ENCODE assay signal across 14 cellular contexts in genomic region chr3:195451373-195452000, GRCh38. TPM values are rescaled to one million over a fixed set of nuclear protein-coding genes. Genes with fewer than 3 reads are reported as not detected.
DNase-seq lines count a peak whose midpoint lies in the region; ATAC-seq and TF ChIP-seq lines count a peak whose summit lies in the region.
"Had no signal": no experiment of that assay in that cellular context is flagged by ENCODE, and none has a peak within 500 bp of the region (broad histone marks: within the 10 kb centered on the region; RNA-seq: fewer than 3 reads in every experiment).

No MANE protein-coding gene starts in this region.

- DNase-seq in DMS 273 treated with DMSO at 0.1 percent for 48 hours (lab: John Stamatoyannopoulos, UW) (peak; percentile 19), NCI-H146 (lab: John Stamatoyannopoulos, UW) (peak; percentile 96), NCI-H748 (lab: John Stamatoyannopoulos, UW; ENCODE audit: unreplicated experiment) (peak; percentile 79), neural progenitor cell (ENCODE audit: low spot score) (peak; percentile 56), omental fat pad (ENCODE audit: low spot score) (no peak), SW 1271 (lab: John Stamatoyannopoulos, UW) (no peak)
- DNase-seq in CD4-positive, alpha-beta T cell: no peak
- DNase-seq: activated CD4-positive, alpha-beta T cell treated with anti-CD3 and anti-CD28 coated beads, Interleukin-2, amount 10 ng/mL, durations not matched to agents 7 days and 5 days; left ventricle myocardium inferior; RPMI8226; stimulated activated CD4-positive, alpha-beta T cell treated with anti-CD3 and anti-CD28 coated beads, Interleukin-12 subunit alpha, Interleukin-12 subunit beta, amount 100 ng/mL, for 4 hours had no signal

- TF ChIP-seq CTCF in neural progenitor cell (IDR thresholded peaks at IDR 0.05) (no peak), omental fat pad (IDR thresholded peaks at IDR 0.05) (no peak)
- no peak for TF ChIP-seq CTCF in CD4-positive, alpha-beta T cell (IDR thresholded peaks at IDR 0.05)

- H4K20me1 ChIP-seq in neural progenitor cell (ENCODE audit: low read depth): no peaks in the 10 kb centered on the region

- no peak overlapping the region for H3K27ac ChIP-seq in neural progenitor cell
- H3K27ac ChIP-seq in CD4-positive, alpha-beta T cell (ENCODE audit: low read depth, low read length): no peak overlapping the region
- H3K27ac ChIP-seq: uterus had no signal

- POLR2A ChIA-PET in CD4-positive, alpha-beta T cell (lab: Charles Lee): interaction anchor here (0.6 kb wide), 1 partner anchor 676 kb away, joined by 3 read pairs; no protein-coding TSS in a partner anchor

- peaks cover 30% of the 10 kb centered on the region for H3K4me1 ChIP-seq in neural progenitor cell
- H3K4me1 ChIP-seq: left ventricle myocardium inferior, uterus had no signal

- H3K36me3 Mint-ChIP-seq in neural progenitor cell: peaks cover 4% of the 10 kb centered on the region
- H3K36me3 Mint-ChIP-seq in CD4-positive, alpha-beta T cell (ENCODE audit: low read depth): no peaks in the 10 kb centered on the region

- H3K36me3 ChIP-seq in neural progenitor cell: no peaks in the 10 kb centered on the region
- H3K36me3 ChIP-seq: left ventricle myocardium inferior, uterus had no signal

- no peak overlapping the region for H2AFZ ChIP-seq in neural progenitor cell (replicated peaks)

- CTCF ChIA-PET in CD4-positive, alpha-beta T cell (lab: Charles Lee): no interaction called here

- H3K9me3 ChIP-seq in neural progenitor cell (ENCODE audit: low read depth): no peaks in the 10 kb centered on the region
- no peaks in the 10 kb centered on the region for H3K9me3 ChIP-seq in CD4-positive, alpha-beta T cell (ENCODE audit: control insufficient read depth, low read length)
- H3K9me3 ChIP-seq: left ventricle myocardium inferior, uterus had no signal

- no peak overlapping the region for H3K4me3 Mint-ChIP-seq in neural progenitor cell
- no peak overlapping the region for H3K4me3 Mint-ChIP-seq in CD4-positive, alpha-beta T cell
- H3K4me3 Mint-ChIP-seq: activated CD4-positive, alpha-beta T cell treated with anti-CD3 and anti-CD28 coated beads, Interleukin-2, amount 10 ng/mL, durations not matched to agents 7 days and 5 days; T-helper 1 cell treated with Interleukin-12 subunit alpha and Interleukin-12 subunit beta and Interleukin-4 antibody, amounts not matched to agents 30 μg/mL and 1 μg/mL, for 36 hours had no signal

- H3K9ac ChIP-seq in neural progenitor cell: no peak overlapping the region

- peak overlapping the region; percentile 56 for H3K4me2 ChIP-seq in neural progenitor cell

- peaks cover 6% of the 10 kb centered on the region for H3K27me3 Mint-ChIP-seq in neural progenitor cell (ENCODE audit: insufficient read depth, low read depth)
- no peaks in the 10 kb centered on the region for H3K27me3 Mint-ChIP-seq in CD4-positive, alpha-beta T cell
- H3K27me3 Mint-ChIP-seq: activated CD4-positive, alpha-beta T cell treated with anti-CD3 and anti-CD28 coated beads, Interleukin-2, amount 10 ng/mL, durations not matched to agents 7 days and 5 days had no signal

- ATAC-seq in omental fat pad (ENCODE audit: low FRiP score) (no peak), HG02642 (IDR thresholded peaks at IDR 0.05; ENCODE audit: poor library complexity, unreplicated experiment) (no peak)
- ATAC-seq in CD4-positive, alpha-beta T cell (ENCODE audit: poor library complexity): no peak

- H3F3A ChIP-seq in neural progenitor cell (ENCODE audit: low read depth): no peaks in the 10 kb centered on the region

- H3K27me3 ChIP-seq in neural progenitor cell: no peaks in the 10 kb centered on the region
- no peaks in the 10 kb centered on the region for H3K27me3 ChIP-seq in CD4-positive, alpha-beta T cell (ENCODE audit: control insufficient read depth, insufficient read depth, low read length)
- H3K27me3 ChIP-seq: uterus had no signal

- H3K4me3 ChIP-seq in neural progenitor cell: no peak overlapping the region
- H3K4me3 ChIP-seq: left ventricle myocardium inferior, uterus had no signal

- no peak overlapping the region for H3K27ac Mint-ChIP-seq in neural progenitor cell
- no peak overlapping the region for H3K27ac Mint-ChIP-seq in CD4-positive, alpha-beta T cell
- H3K27ac Mint-ChIP-seq: activated CD4-positive, alpha-beta T cell treated with anti-CD3 and anti-CD28 coated beads, Interleukin-2, amount 10 ng/mL, durations not matched to agents 7 days and 5 days; T-helper 1 cell treated with Interleukin-12 subunit alpha and Interleukin-12 subunit beta and Interleukin-4 antibody, amounts not matched to agents 30 μg/mL and 1 μg/mL, for 36 hours had no signal

- peaks cover 20% of the 10 kb centered on the region for H3K4me1 Mint-ChIP-seq in neural progenitor cell
- peaks cover 15% of the 10 kb centered on the region for H3K4me1 Mint-ChIP-seq in CD4-positive, alpha-beta T cell (ENCODE audit: low read depth)

- intact Hi-C loops in CD4-positive, alpha-beta T cell (cut with DNase I, micrococcal nuclease): no loop called here

- H3K79me2 ChIP-seq in neural progenitor cell (ENCODE audit: low read depth): no peaks in the 10 kb centered on the region

- H3K9me3 Mint-ChIP-seq in neural progenitor cell: peaks cover 10% of the 10 kb centered on the region
- no peaks in the 10 kb centered on the region for H3K9me3 Mint-ChIP-seq in CD4-positive, alpha-beta T cell

RNA-seq across cellular contexts. Expression of gene ACAP2, which starts 8.7 kb away (rescaled TPM):
- 54.7 and 68.4 TPM in 2 replicates for total RNA-seq in neural progenitor cell (ENCODE audit: low replicate concordance)
- 10 to 100 TPM; 41.6 to 76.1 (median 44.5) TPM for total RNA-seq in omental fat pad
- total RNA-seq in CD4-positive, alpha-beta T cell: 10 to 100 TPM; 50.7 to 51.4 TPM

Comparison
In these comparisons a context has a peak if more than half of its experiments do, and no peak if none do; other contexts are left out.
1. DNase-seq: peak in DMS 273 treated with DMSO at 0.1 percent for 48 hours (single experiment), NCI-H146 (single experiment), NCI-H748 (single experiment) and neural progenitor cell (single experiment); none in omental fat pad (single experiment), CD4-positive, alpha-beta T cell (0 of 10) and SW 1271 (0 of 2).